Comparison of ENCODE assay signal across 4 cellular contexts in the genomic region with DNA sequence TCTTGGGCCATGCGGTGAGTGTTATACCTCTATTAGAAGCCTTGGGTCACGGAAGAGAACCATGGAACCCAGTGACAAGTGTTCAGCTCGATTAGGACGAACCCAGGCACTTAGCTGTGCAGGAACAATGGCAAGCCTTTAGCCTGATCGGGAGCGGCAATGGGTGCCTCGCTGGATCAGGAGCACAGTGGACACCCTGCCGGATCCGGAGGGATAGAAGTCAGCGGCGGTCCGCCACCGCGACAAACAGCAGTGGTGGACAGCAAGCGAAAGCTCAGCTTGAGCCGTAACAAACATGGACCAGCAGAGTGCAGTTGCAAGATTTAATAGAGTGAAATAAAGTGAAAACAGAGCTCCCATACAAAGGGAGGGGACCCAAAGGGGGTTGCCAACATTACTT. TPM values are rescaled to one million over a fixed set of nuclear protein-coding genes. Genes with fewer than 3 reads are reported as not detected.
"Had no signal": no experiment of that assay in that cellular context is flagged by ENCODE, and none has a peak within 500 bp of the region (broad histone marks: within the 10 kb centered on the region; RNA-seq: fewer than 3 reads in every experiment).

No MANE protein-coding gene starts in this region.

RNA-seq across cellular contexts. Expression of a gene that starts 24.2 kb away (rescaled TPM):
- total RNA-seq: LHCN-M2, MCF 10A, NCI-H460 had no signal

RNA-seq across cellular contexts. Expression of a gene that starts 38.1 kb away (rescaled TPM):
- total RNA-seq: LHCN-M2, M059J had no signal
